2 cellular contexts compared by ENCODE assay signal in the genomic region with DNA sequence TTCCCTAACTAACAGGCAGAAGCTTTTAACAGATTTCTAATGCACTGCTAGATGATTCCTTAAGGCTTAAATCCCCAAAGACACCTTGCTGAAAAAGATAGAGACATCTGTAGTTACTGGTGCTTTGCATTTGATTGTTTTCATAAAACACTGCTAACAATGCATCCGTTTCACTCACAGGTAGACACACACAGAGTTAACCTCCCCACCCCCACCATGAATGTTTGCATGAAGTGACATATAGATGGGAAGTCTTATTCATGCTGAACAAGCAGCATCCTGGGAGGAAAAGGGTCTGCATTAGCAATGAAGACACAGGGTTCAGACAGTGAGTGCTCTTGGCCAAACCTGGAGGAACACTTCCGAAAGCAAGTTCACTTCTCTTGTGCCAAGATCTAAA.
TF ChIP-seq lines count a peak whose summit lies in the region.

No MANE protein-coding gene starts in this region.

TF ChIP-seq in H1, 55 proteins besides CTCF, POLR2A, EP300 and RAD21 (continued from another document):
- TF ChIP-seq USF2 (IDR thresholded peaks at IDR 0.05; ENCODE audit: low read length) (no peak), TAF7 (optimal IDR thresholded peaks at IDR 0.05; ENCODE audit: borderline replicate concordance, low read depth, low read length) (no peak)

TF ChIP-seq in neural cell, 6 proteins besides CTCF, POLR2A, EP300 and RAD21 (continued from another document):
- TF ChIP-seq, protein P1, sequence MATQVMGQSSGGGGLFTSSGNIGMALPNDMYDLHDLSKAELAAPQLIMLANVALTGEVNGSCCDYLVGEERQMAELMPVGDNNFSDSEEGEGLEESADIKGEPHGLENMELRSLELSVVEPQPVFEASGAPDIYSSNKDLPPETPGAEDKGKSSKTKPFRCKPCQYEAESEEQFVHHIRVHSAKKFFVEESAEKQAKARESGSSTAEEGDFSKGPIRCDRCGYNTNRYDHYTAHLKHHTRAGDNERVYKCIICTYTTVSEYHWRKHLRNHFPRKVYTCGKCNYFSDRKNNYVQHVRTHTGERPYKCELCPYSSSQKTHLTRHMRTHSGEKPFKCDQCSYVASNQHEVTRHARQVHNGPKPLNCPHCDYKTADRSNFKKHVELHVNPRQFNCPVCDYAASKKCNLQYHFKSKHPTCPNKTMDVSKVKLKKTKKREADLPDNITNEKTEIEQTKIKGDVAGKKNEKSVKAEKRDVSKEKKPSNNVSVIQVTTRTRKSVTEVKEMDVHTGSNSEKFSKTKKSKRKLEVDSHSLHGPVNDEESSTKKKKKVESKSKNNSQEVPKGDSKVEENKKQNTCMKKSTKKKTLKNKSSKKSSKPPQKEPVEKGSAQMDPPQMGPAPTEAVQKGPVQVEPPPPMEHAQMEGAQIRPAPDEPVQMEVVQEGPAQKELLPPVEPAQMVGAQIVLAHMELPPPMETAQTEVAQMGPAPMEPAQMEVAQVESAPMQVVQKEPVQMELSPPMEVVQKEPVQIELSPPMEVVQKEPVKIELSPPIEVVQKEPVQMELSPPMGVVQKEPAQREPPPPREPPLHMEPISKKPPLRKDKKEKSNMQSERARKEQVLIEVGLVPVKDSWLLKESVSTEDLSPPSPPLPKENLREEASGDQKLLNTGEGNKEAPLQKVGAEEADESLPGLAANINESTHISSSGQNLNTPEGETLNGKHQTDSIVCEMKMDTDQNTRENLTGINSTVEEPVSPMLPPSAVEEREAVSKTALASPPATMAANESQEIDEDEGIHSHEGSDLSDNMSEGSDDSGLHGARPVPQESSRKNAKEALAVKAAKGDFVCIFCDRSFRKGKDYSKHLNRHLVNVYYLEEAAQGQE (IDR thresholded peaks at IDR 0.05; ENCODE audit: borderline replicate concordance), result peak; percentile 57
- no peak for TF ChIP-seq MXI1 (conservative IDR thresholded peaks at IDR 0.05; ENCODE audit: poor library complexity, severe bottlenecking)
